Comparison of ENCODE assay signal across 20 cellular contexts in the genomic region with DNA sequence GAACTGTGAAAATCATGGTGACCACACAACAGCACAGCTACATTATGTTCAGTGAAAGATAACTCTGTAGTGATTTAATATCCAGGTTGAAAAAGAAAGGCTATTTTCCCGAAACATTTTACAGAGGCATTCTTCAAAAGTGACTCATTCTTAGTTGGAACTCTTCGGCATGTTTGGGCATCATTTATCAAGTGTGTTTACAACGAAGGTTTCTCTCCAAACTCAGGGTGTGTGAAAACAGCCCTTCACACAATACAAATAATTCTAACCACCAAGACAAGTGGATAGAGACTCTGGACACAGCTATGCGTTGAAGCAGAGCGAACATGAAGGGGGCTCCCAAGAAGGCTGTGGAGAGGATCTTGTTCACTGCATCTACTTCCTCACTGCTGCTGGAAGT. TPM values are rescaled to one million over a fixed set of nuclear protein-coding genes. Genes with fewer than 3 reads are reported as not detected.
DNase-seq lines count a peak whose midpoint lies in the region; ATAC-seq, FAIRE-seq and TF ChIP-seq lines count a peak whose summit lies in the region.
"Had no signal": no experiment of that assay in that cellular context is flagged by ENCODE, and none has a peak within 500 bp of the region (broad histone marks: within the 10 kb centered on the region; RNA-seq: fewer than 3 reads in every experiment).

No MANE protein-coding gene starts in this region.

- DNase-seq in M059J (ENCODE audit: low read depth) (peak; percentile 3), RWPE2 (ENCODE audit: low spot score) (no peak), epithelial cell of esophagus (ENCODE audit: low read depth) (peak; percentile 52), omental fat pad (ENCODE audit: low spot score) (no peak), HAP-1 (ENCODE audit: low spot score in 2 of 2) (no peak), D721Med (ENCODE audit: insufficient read length, low spot score) (no peak)
- DNase-seq: ACHN; Calu3; CD4-positive, CD25-positive, alpha-beta regulatory T cell; DMS79; HCEC 1CT; HFFc6; IMR-90 had no signal

- H3K9me3 ChIP-seq in RWPE2 (ENCODE audit: severe bottlenecking) (no peaks in the 10 kb centered on the region), HAP-1 (no peaks in the 10 kb centered on the region; the same call in 1 of the 2 replicates)
- H3K9me3 ChIP-seq: BLaER1 treated with 17β-estradiol and CSF1 and Interleukin-3, amounts not matched to agents 10 nM and 100 nM had no signal

- in situ Hi-C loops in HAP-1 (cut with MboI; ENCODE audit: low sequenced_read_pairs): no loop called here

- no peaks in the 10 kb centered on the region for H3K4me1 Mint-ChIP-seq in activated T-helper 17 cell treated with anti-CD3 and anti-CD28 coated beads, Interleukin-2, amount 50 U/mL, for 72 hours
- H3K4me1 Mint-ChIP-seq: CD4-positive, CD25-positive, alpha-beta regulatory T cell had no signal

- H3K4me3 ChIP-seq in RWPE2 (ENCODE audit: severe bottlenecking) (no peak overlapping the region), epithelial cell of esophagus (ENCODE audit: low read length) (no peak overlapping the region), HAP-1 (no peak overlapping the region)
- H3K4me3 ChIP-seq: BLaER1 treated with 17β-estradiol and CSF1 and Interleukin-3, amounts not matched to agents 10 nM and 100 nM; GM12878 had no signal

- H3K4me3 Mint-ChIP-seq in activated T-helper 17 cell treated with anti-CD3 and anti-CD28 coated beads, Interleukin-2, amount 50 U/mL, for 72 hours: no peak overlapping the region
- H3K4me3 Mint-ChIP-seq: CD4-positive, CD25-positive, alpha-beta regulatory T cell; HFFc6 had no signal

- H3K4me1 ChIP-seq in RWPE2 (ENCODE audit: insufficient read depth, poor library complexity, severe bottlenecking) (no peaks in the 10 kb centered on the region), HAP-1 (no peaks in the 10 kb centered on the region)
- H3K4me1 ChIP-seq: BLaER1 treated with 17β-estradiol and CSF1 and Interleukin-3, amounts not matched to agents 10 nM and 100 nM had no signal

- ATAC-seq in RWPE2 (ENCODE audit: low read depth): peak; percentile 82
- peak; percentile 77 for ATAC-seq in omental fat pad (ENCODE audit: low FRiP score)
- ATAC-seq in HG03565 (IDR thresholded peaks at IDR 0.05; ENCODE audit: unreplicated experiment): no peak
- ATAC-seq in activated T-helper 17 cell treated with anti-CD3 and anti-CD28 coated beads, Interleukin-2, amount 50 U/mL, for 72 hours (replicated peaks): no peak
- ATAC-seq: GM12878 had no signal

- H3K36me3 ChIP-seq in RWPE2 (ENCODE audit: low read depth) (no peaks in the 10 kb centered on the region), HAP-1 (replicated peaks) (no peaks in the 10 kb centered on the region)
- H3K36me3 ChIP-seq: BLaER1 treated with 17β-estradiol and CSF1 and Interleukin-3, amounts not matched to agents 10 nM and 100 nM had no signal

- H3K27ac ChIP-seq in RWPE2 (ENCODE audit: poor library complexity, severe bottlenecking): no peak overlapping the region
- H3K27ac ChIP-seq: BLaER1 treated with 17β-estradiol and CSF1 and Interleukin-3, amounts not matched to agents 10 nM and 100 nM had no signal

- no peak overlapping the region for H3K27ac Mint-ChIP-seq in activated T-helper 17 cell treated with anti-CD3 and anti-CD28 coated beads, Interleukin-2, amount 50 U/mL, for 72 hours
- H3K27ac Mint-ChIP-seq: CD4-positive, CD25-positive, alpha-beta regulatory T cell; HFFc6 had no signal

- peaks cover 11% of the 10 kb centered on the region for H3K9me3 Mint-ChIP-seq in activated T-helper 17 cell treated with anti-CD3 and anti-CD28 coated beads, Interleukin-2, amount 50 U/mL, for 72 hours

- H3K27me3 ChIP-seq in RWPE2 (ENCODE audit: insufficient read depth, poor library complexity, severe bottlenecking) (no peaks in the 10 kb centered on the region), HAP-1 (ENCODE audit: low read depth) (no peaks in the 10 kb centered on the region)
- H3K27me3 ChIP-seq: BLaER1 treated with 17β-estradiol and CSF1 and Interleukin-3, amounts not matched to agents 10 nM and 100 nM had no signal

- no peaks in the 10 kb centered on the region for H3K27me3 Mint-ChIP-seq in activated T-helper 17 cell treated with anti-CD3 and anti-CD28 coated beads, Interleukin-2, amount 50 U/mL, for 72 hours

- TF ChIP-seq CTCF in RWPE2 (IDR thresholded peaks at IDR 0.05; ENCODE audit: poor library complexity, severe bottlenecking) (no peak), epithelial cell of esophagus (IDR thresholded peaks at IDR 0.05; ENCODE audit: insufficient read depth, low read depth, low read length, missing control alignments) (no peak), omental fat pad (IDR thresholded peaks at IDR 0.05) (no peak), D721Med (IDR thresholded peaks at IDR 0.05; ENCODE audit: insufficient read depth, missing control alignments) (no peak)

- FAIRE-seq in D721Med (lab: Jason Lieb, UNC): no peak
- FAIRE-seq: GM12878, H1 had no signal

- no peaks in the 10 kb centered on the region for H3K36me3 Mint-ChIP-seq in activated T-helper 17 cell treated with anti-CD3 and anti-CD28 coated beads, Interleukin-2, amount 50 U/mL, for 72 hours (ENCODE audit: low read depth)
- H3K36me3 Mint-ChIP-seq: CD4-positive, CD25-positive, alpha-beta regulatory T cell had no signal

RNA-seq across cellular contexts. Expression of a gene that starts 57.6 kb away (rescaled TPM):
- total RNA-seq in M059J (2014; rRNA removed; shearing (Covaris generic)): not detected in 2 replicates
- total RNA-seq in omental fat pad: 1 to 10 TPM in 1 of 4 donors, under 1 TPM in 2, not detected in 1; 0.13 to 1.0 (median 0.32) TPM
- total RNA-seq in activated T-helper 17 cell treated with anti-CD3 and anti-CD28 coated beads, Interleukin-2, amount 50 U/mL, for 72 hours: not detected
- total RNA-seq: A172; Calu3; CD4-positive, CD25-positive, alpha-beta regulatory T cell; G401; GM12878; HFFc6; IMR-90 had no signal

Comparison
In these comparisons a context has a peak if more than half of its experiments do, and no peak if none do; other contexts are left out.
1. DNase-seq: peak in M059J (single experiment) and epithelial cell of esophagus (single experiment); none in RWPE2 (single experiment), omental fat pad (single experiment), HAP-1 (0 of 2) and D721Med (single experiment).
2. ATAC-seq: peak in RWPE2 (single experiment) and omental fat pad (single experiment); none in HG03565 (single experiment) and activated T-helper 17 cell treated with anti-CD3 and anti-CD28 coated beads, Interleukin-2, amount 50 U/mL, for 72 hours (single experiment).